Comparison of ENCODE assay signal across 31 cellular contexts in genomic region chr1:154402409-154402921, GRCh38. TPM values are rescaled to one million over a fixed set of nuclear protein-coding genes. Genes with fewer than 3 reads are reported as not detected.
A peak's percentile ranks its signal among the peaks of the same experiment; 100 is the strongest.
DNase-seq lines count a peak whose midpoint lies in the region; ATAC-seq, FAIRE-seq and TF ChIP-seq lines count a peak whose summit lies in the region.
"Had no signal": no experiment of that assay in that cellular context is flagged by ENCODE, and none has a peak within 500 bp of the region (broad histone marks: within the 10 kb centered on the region; RNA-seq: fewer than 3 reads in every experiment).

No MANE protein-coding gene starts in this region.

- peak overlapping the region; percentile 61 for H3K27ac Mint-ChIP-seq in activated naive CD8-positive, alpha-beta T cell
- no peak overlapping the region for H3K27ac Mint-ChIP-seq in activated naive CD8-positive, alpha-beta T cell treated with anti-CD3 and anti-CD28 coated beads, Interleukin-2, amount 50 U/mL, for 24 hours
- H3K27ac Mint-ChIP-seq in CD8-positive, alpha-beta memory T cell, result peak overlapping the region in 7 of 8 donors; percentile 77 to 91 (median 83)
- H3K27ac Mint-ChIP-seq: B cell had no signal

- H3K9me3 ChIP-seq in CD8-positive, alpha-beta memory T cell (ENCODE audit: low read length), result no peaks in the 10 kb centered on the region
- H3K9me3 ChIP-seq in K562 (replicated peaks; ENCODE audit: control insufficient read depth, insufficient read depth, low read depth, low read length), result no peaks in the 10 kb centered on the region
- H3K9me3 ChIP-seq in sigmoid colon, result no peaks in the 10 kb centered on the region
- no peaks in the 10 kb centered on the region for H3K9me3 ChIP-seq in left lung
- H3K9me3 ChIP-seq: body of pancreas, heart left ventricle, psoas muscle, SJSA1, transverse colon had no signal

- H3K4me2 ChIP-seq in K562 (ENCODE audit: insufficient read depth, low read length), result no peak overlapping the region

- 35% methylated on average over 4 of the region's 4 CpGs for WGBS in K562 (ENCODE audit: insufficient coverage, low coverage, missing lambda C conversion rate)
- WGBS in sigmoid colon, 2 donors, result 89 to 94% methylated on average over 4 of the region's 4 CpGs

- H3K36me3 Mint-ChIP-seq in activated naive CD8-positive, alpha-beta T cell, result no peaks in the 10 kb centered on the region
- H3K36me3 Mint-ChIP-seq in activated naive CD8-positive, alpha-beta T cell treated with anti-CD3 and anti-CD28 coated beads, Interleukin-2, amount 50 U/mL, for 24 hours (ENCODE audit: low read depth), result no peaks in the 10 kb centered on the region
- H3K36me3 Mint-ChIP-seq in CD8-positive, alpha-beta memory T cell, result no peaks in the 10 kb centered on the region
- H3K36me3 Mint-ChIP-seq: stimulated activated memory B cell treated with anti-CD40 and anti-IgM and Interleukin-4, amounts not matched to agents 10 μg/mL and 1 μg/mL and 100 μg/mL, for 72 hours had no signal

- peaks cover 50% of the 10 kb centered on the region for H3K4me1 ChIP-seq in CD8-positive, alpha-beta memory T cell (ENCODE audit: insufficient read depth, low read length)
- H3K4me1 ChIP-seq in K562 (replicated peaks in 1 of 2; ENCODE audit: control insufficient read depth in 2 of 2, insufficient read depth in 2 of 2, low read length in 2 of 2) (peaks cover 11 to 19% of the 10 kb centered on the region in 2 experiments; a peak in 4 of 5 replicates), sigmoid colon (peaks cover 0 to 20% (median 17%) of the 10 kb centered on the region in 4 donors), left lung (peaks cover 8 to 70% of the 10 kb centered on the region in 2 donors)

- no peak for DNase-seq in activated naive CD8-positive, alpha-beta T cell treated with anti-CD3 and anti-CD28 coated beads, Interleukin-2, amount 50 U/mL, for 24 hours
- no peak for DNase-seq in CD8-positive, alpha-beta memory T cell
- DNase-seq in K562 (ENCODE audit: extremely low read depth in 1 of 4, low spot score in 3 of 4) (no peak), sigmoid colon (peak; percentile 62), left lung (no peak), DMS 273 (lab: John Stamatoyannopoulos, UW; ENCODE audit: unreplicated experiment) (no peak)
- DNase-seq: ACHN; activated CD4-positive, CD25-positive, alpha-beta regulatory T cell; activated effector memory CD4-positive, alpha-beta T cell treated with anti-CD3 and anti-CD28 coated beads, Interleukin-2, amount 50 U/mL, for 16 hours; body of pancreas; GM23248; heart left ventricle; IMR-90; NCI-H1092 treated with DMSO at 0.1 percent for 48 hours; NCI-H187; NCI-H2171 treated with DMSO at 0.1 percent for 48 hours; NCI-H510A treated with DMSO at 0.1 percent for 48 hours; occipital lobe; psoas muscle; RPMI8226; transverse colon had no signal

- TF ChIP-seq EP300 in K562 (IDR thresholded peaks at IDR 0.05; ENCODE audit: low read length), result no peak
- no peak for TF ChIP-seq EP300 in sigmoid colon (IDR thresholded peaks at IDR 0.05)

- in situ Hi-C loops in K562 (cut with MboI), result no loop called here

- no peaks in the 10 kb centered on the region for H3K9me1 ChIP-seq in K562 (ENCODE audit: control insufficient read depth, insufficient read depth, low read length)

- no peak for FAIRE-seq in K562 (lab: Jason Lieb, UNC)
- FAIRE-seq: keratinocyte had no signal

- TF ChIP-seq CTCF in K562 (IDR thresholded peaks at IDR 0.05 in 2 of 3, conservative IDR thresholded peaks at IDR 0.05 in 1 of 3; ENCODE audit: insufficient read depth in 2 of 3, low read depth in 1 of 3, low read length in 3 of 3) (no peak), sigmoid colon (IDR thresholded peaks at IDR 0.05) (no peak), left lung (IDR thresholded peaks at IDR 0.05) (no peak)

- POLR2A ChIA-PET in CD8-positive, alpha-beta memory T cell (lab: Charles Lee), result interaction anchor here (0.6 kb wide), 1 partner anchor 66 kb away, joined by 3 read pairs; no protein-coding TSS in a partner anchor
- POLR2A ChIA-PET in K562 (lab: Yijun Ruan, JAX), result no interaction called here

- no peak overlapping the region for H3K27ac ChIP-seq in CD8-positive, alpha-beta memory T cell (ENCODE audit: low read depth, low read length)
- H3K27ac ChIP-seq in K562 (ENCODE audit: extremely low read depth, low read depth, low read length) (no peak overlapping the region), sigmoid colon (no peak overlapping the region), left lung (peak overlapping the region in 1 of 2 donors; percentile 99)
- H3K27ac ChIP-seq: body of pancreas, GM23248, psoas muscle, SJSA1 had no signal

- no peak for TF ChIP-seq RAD21 in K562 (CRISPR knock-in tag; conservative IDR thresholded peaks at IDR 0.05 in 1 of 2, IDR thresholded peaks at IDR 0.05 in 1 of 2)

- peaks cover 55% of the 10 kb centered on the region for H3K4me1 Mint-ChIP-seq in activated naive CD8-positive, alpha-beta T cell (ENCODE audit: low read depth)
- H3K4me1 Mint-ChIP-seq in activated naive CD8-positive, alpha-beta T cell treated with anti-CD3 and anti-CD28 coated beads, Interleukin-2, amount 50 U/mL, for 24 hours, result peaks cover 56% of the 10 kb centered on the region
- peaks cover 52 to 63% (median 54%) of the 10 kb centered on the region in 3 donors for H3K4me1 Mint-ChIP-seq in CD8-positive, alpha-beta memory T cell

- H3K9me3 Mint-ChIP-seq in activated naive CD8-positive, alpha-beta T cell (ENCODE audit: low read depth), result no peaks in the 10 kb centered on the region
- H3K9me3 Mint-ChIP-seq in activated naive CD8-positive, alpha-beta T cell treated with anti-CD3 and anti-CD28 coated beads, Interleukin-2, amount 50 U/mL, for 24 hours, result no peaks in the 10 kb centered on the region
- no peaks in the 10 kb centered on the region for H3K9me3 Mint-ChIP-seq in CD8-positive, alpha-beta memory T cell
- H3K9me3 Mint-ChIP-seq: dendritic cell treated with granulocyte-macrophage colony-stimulating factor and Interleukin-4, amounts not matched to agents 40 ng/mL and 50 ng/mL, for 4 days; stimulated activated memory B cell treated with anti-CD40 and anti-IgM and Interleukin-4, amounts not matched to agents 10 μg/mL and 1 μg/mL and 100 μg/mL, for 72 hours had no signal

- no peaks in the 10 kb centered on the region for H3K27me3 ChIP-seq in CD8-positive, alpha-beta memory T cell (ENCODE audit: insufficient read depth, low read length, poor library complexity, severe bottlenecking)
- H3K27me3 ChIP-seq in K562 (ENCODE audit: control insufficient read depth in 2 of 2, insufficient read depth in 2 of 2, low read length in 2 of 2) (peaks cover 30 to 36% of the 10 kb centered on the region in 2 experiments), sigmoid colon (no peaks in the 10 kb centered on the region), left lung (no peaks in the 10 kb centered on the region)
- H3K27me3 ChIP-seq: body of pancreas, heart left ventricle, SJSA1, transverse colon had no signal

- BruUV-seq in K562 (replicated peaks; lab: Mats Ljungman, UMichigan), result no TSS peak

- H3K4me3 Mint-ChIP-seq in activated naive CD8-positive, alpha-beta T cell, result no peak overlapping the region
- no peak overlapping the region for H3K4me3 Mint-ChIP-seq in activated naive CD8-positive, alpha-beta T cell treated with anti-CD3 and anti-CD28 coated beads, Interleukin-2, amount 50 U/mL, for 24 hours
- H3K4me3 Mint-ChIP-seq in CD8-positive, alpha-beta memory T cell, result peak overlapping the region in 4 of 7 donors; percentile 56 to 85 (median 81)
- H3K4me3 Mint-ChIP-seq: activated CD8-positive, alpha-beta T cell treated with anti-CD3 and anti-CD28 coated beads, Interleukin-2, amount 10 ng/mL, durations not matched to agents 7 days and 5 days; B cell; dendritic cell treated with granulocyte-macrophage colony-stimulating factor and Interleukin-4, amounts not matched to agents 40 ng/mL and 50 ng/mL, for 4 days; stimulated activated memory B cell treated with anti-CD40 and anti-IgM and Interleukin-4, amounts not matched to agents 10 μg/mL and 1 μg/mL and 100 μg/mL, for 72 hours had no signal

- H3K27me3 Mint-ChIP-seq in activated naive CD8-positive, alpha-beta T cell, result no peaks in the 10 kb centered on the region
- peaks cover 2% of the 10 kb centered on the region for H3K27me3 Mint-ChIP-seq in activated naive CD8-positive, alpha-beta T cell treated with anti-CD3 and anti-CD28 coated beads, Interleukin-2, amount 50 U/mL, for 24 hours
- H3K27me3 Mint-ChIP-seq in CD8-positive, alpha-beta memory T cell, result peaks cover 0 to 2% of the 10 kb centered on the region in 2 donors
- H3K27me3 Mint-ChIP-seq: B cell; dendritic cell treated with granulocyte-macrophage colony-stimulating factor and Interleukin-4, amounts not matched to agents 40 ng/mL and 50 ng/mL, for 4 days; stimulated activated memory B cell treated with anti-CD40 and anti-IgM and Interleukin-4, amounts not matched to agents 10 μg/mL and 1 μg/mL and 100 μg/mL, for 72 hours had no signal

- ATAC-seq in activated naive CD8-positive, alpha-beta T cell treated with anti-CD3 and anti-CD28 coated beads, Interleukin-2, amount 50 U/mL, for 24 hours, result no peak
- ATAC-seq in K562 (no peak), left lung (no peak), GM18519 (IDR thresholded peaks at IDR 0.05; ENCODE audit: low FRiP score, unreplicated experiment) (no peak)
- ATAC-seq: body of pancreas; esophagus mucosa; heart left ventricle; psoas muscle; stimulated activated memory B cell treated with anti-CD40 and anti-IgM and Interleukin-4, amounts not matched to agents 10 μg/mL and 1 μg/mL and 100 μg/mL, for 72 hours had no signal

- no peak overlapping the region for H3K9ac ChIP-seq in K562 (ENCODE audit: insufficient read depth in 1 of 2, low read depth in 2 of 2, low read length in 2 of 2)
- H3K9ac ChIP-seq: GM23248 had no signal

- TF ChIP-seq POLR2A in K562 (conservative IDR thresholded peaks at IDR 0.05) (no peak), sigmoid colon (IDR thresholded peaks at IDR 0.05) (no peak)

- no peaks in the 10 kb centered on the region for H3K36me3 ChIP-seq in CD8-positive, alpha-beta memory T cell (ENCODE audit: insufficient read depth, low read length)
- no peaks in the 10 kb centered on the region for H3K36me3 ChIP-seq in K562 (ENCODE audit: control insufficient read depth, insufficient read depth, low read length)
- H3K36me3 ChIP-seq in sigmoid colon, result no peaks in the 10 kb centered on the region
- no peaks in the 10 kb centered on the region for H3K36me3 ChIP-seq in left lung
- H3K36me3 ChIP-seq: heart left ventricle, SJSA1, transverse colon had no signal

- no peak overlapping the region for H2AFZ ChIP-seq in K562 (ENCODE audit: low read depth, low read length)
- H2AFZ ChIP-seq: GM23248 had no signal

- H3K79me2 ChIP-seq in K562 (ENCODE audit: control insufficient read depth, insufficient read depth, low read length), result no peaks in the 10 kb centered on the region

- CTCF ChIA-PET in CD8-positive, alpha-beta memory T cell (lab: Charles Lee), result interaction anchor here (1.4 to 2.5 kb wide), 4 partner anchors 17 to 72 kb away, joined by 3 to 11 read pairs (median 4); no protein-coding TSS in a partner anchor
- CTCF ChIA-PET in K562 (lab: Yijun Ruan, JAX; ENCODE audit: low intra/inter-chr PET ratio), result no interaction called here

- no peak overlapping the region for H3K4me3 ChIP-seq in CD8-positive, alpha-beta memory T cell (ENCODE audit: low read length)
- H3K4me3 ChIP-seq in K562 (no peak overlapping the region), sigmoid colon (no peak overlapping the region), left lung (no peak overlapping the region)
- H3K4me3 ChIP-seq: body of pancreas, GM23248, heart left ventricle, psoas muscle, SJSA1, transverse colon had no signal

- intact Hi-C loops in K562 (cut with micrococcal nuclease), result no loop called here
- intact Hi-C loops in sigmoid colon (cut with DNase I), result loop anchor here (5.0 kb wide), 1 partner anchor 70 kb away; no protein-coding TSS in a partner anchor
- intact Hi-C loops in left lung (cut with DNase I), result no loop called here

- peaks cover 18% of the 10 kb centered on the region for H4K20me1 ChIP-seq in K562 (replicated peaks; ENCODE audit: control insufficient read depth, insufficient read depth, low read length)

RNA-seq across cellular contexts. Expression of gene IL6R, which starts 2.7 kb away (rescaled TPM):
- total RNA-seq in CD8-positive, alpha-beta memory T cell, result 1 to 10 TPM; 2.8 to 3.8 TPM
- 12.8 TPM for polyA plus RNA-seq in CD8-positive, alpha-beta memory T cell
- 2.6 TPM in 1 of 2 replicates, not detected in the other for total RNA-seq in K562 (2011; cell fraction: chromatin; rRNA removed; ENCODE audit: low replicate concordance)
- 0.79 and 1.0 TPM in 2 replicates for total RNA-seq in K562 (2011; cell fraction: nucleolus; rRNA removed)
- 0.59 and 2.0 TPM in 2 replicates for total RNA-seq in K562 (2011; cell fraction: nucleoplasm; rRNA removed)
- total RNA-seq in K562 (2014; rRNA removed) (0.05 and 0.37 TPM in 2 replicates), K562 (2014; rRNA removed; fragmentation: Illumina TruSeq; extraction: Trizol) (0.03 and 0.11 TPM in 2 replicates), K562 (2015; rRNA removed; fragmentation: Illumina TruSeq; extraction: Trizol) (0.07 and 0.19 TPM in 2 replicates), K562 (2021) (0.24 and 0.47 TPM in 2 replicates), sigmoid colon (10 to 100 TPM; 22.9 to 40.2 (median 36.6) TPM), left lung (10 to 100 TPM; 45.0 to 65.3 TPM)
- polyA plus RNA-seq in K562 (2011; rRNA removed) (0.25 and 0.83 TPM in 2 replicates), K562 (2014; fragmentation: Illumina TruSeq; extraction: Trizol) (0.09 and 0.40 TPM in 2 replicates), K562 (2014; fragmentation: Nextera tagmentation; extraction: Ambion mirVana) (not detected), K562 (2014; rRNA removed) (0.03 and 1.1 TPM in 2 replicates), sigmoid colon (10 to 100 TPM in 1 of 3 donors, 1 to 10 TPM in 2; 3.0 to 18.4 (median 7.6) TPM)
- 0.43 and 0.70 TPM in 2 replicates for polyA plus RNA-seq in K562 (2011; cell fraction: cytosol; rRNA removed)
- 0.10 and 0.21 TPM in 2 replicates for polyA plus RNA-seq in K562 (2011; cell fraction: nucleus; rRNA removed)
- 0.21 and 0.37 TPM in 2 replicates for polyA plus RNA-seq in K562 (2012)
- polyA minus RNA-seq in K562 (2011; rRNA and poly(A)+ RNA removed), result 0.25 and 0.42 TPM in 2 replicates
- not detected in 2 replicates for polyA minus RNA-seq in K562 (2011; cell fraction: cytosol; rRNA and poly(A)+ RNA removed)
- 0.56 TPM in 1 of 2 replicates, not detected in the other for polyA minus RNA-seq in K562 (2011; cell fraction: nucleus; rRNA and poly(A)+ RNA removed)
- total RNA-seq: OCI-LY7 had no signal

Comparison
In these comparisons a context has a peak if more than half of its experiments do, and no peak if none do; other contexts are left out.
1. H3K4me3 Mint-ChIP-seq: peak in CD8-positive, alpha-beta memory T cell (4 of 7); none in activated naive CD8-positive, alpha-beta T cell (single experiment) and activated naive CD8-positive, alpha-beta T cell treated with anti-CD3 and anti-CD28 coated beads, Interleukin-2, amount 50 U/mL, for 24 hours (single experiment).
2. RNA of gene IL6R, which starts 2.7 kb away (total RNA-seq): 45.0 to 65.3 TPM in left lung and 22.9 to 40.2 TPM in sigmoid colon; 2.8 to 3.8 TPM in CD8-positive, alpha-beta memory T cell and 0.03 to 2.6 TPM in K562; every median in the first group is over 4 times any median in the second.